19 cellular contexts compared by ENCODE assay signal in the genomic region with DNA sequence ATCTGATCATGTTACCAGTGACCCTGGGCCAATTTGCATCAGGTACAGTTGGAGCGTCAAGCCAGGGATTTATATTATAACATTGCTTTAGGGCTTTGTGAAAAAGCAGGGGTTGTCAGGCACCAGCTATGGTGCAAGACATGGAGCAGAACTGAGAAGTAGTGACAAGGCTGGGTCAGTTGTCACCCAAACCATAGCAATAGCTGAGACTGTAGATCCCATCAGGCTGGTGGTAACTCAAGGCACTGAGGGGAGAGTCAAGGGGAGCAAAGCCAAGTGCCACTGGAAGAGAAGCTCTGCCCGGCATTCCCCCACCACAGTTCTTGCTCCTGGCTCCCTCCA. TPM values are rescaled to one million over a fixed set of nuclear protein-coding genes. Genes with fewer than 3 reads are reported as not detected.
DNase-seq lines count a peak whose midpoint lies in the region; ATAC-seq, FAIRE-seq and TF ChIP-seq lines count a peak whose summit lies in the region.
"Had no signal": no experiment of that assay in that cellular context is flagged by ENCODE, and none has a peak within 500 bp of the region (broad histone marks: within the 10 kb centered on the region; RNA-seq: fewer than 3 reads in every experiment).

No MANE protein-coding gene starts in this region.

- no peak for ATAC-seq in HG03135 (IDR thresholded peaks at IDR 0.05; ENCODE audit: unreplicated experiment)
- ATAC-seq: Panc1 had no signal

- H3K4me1 Mint-ChIP-seq in brain, result peaks cover 28% of the 10 kb centered on the region
- H3K4me1 Mint-ChIP-seq: IgD-negative memory B cell had no signal

- 80% methylated on average over 2 of the region's 2 CpGs for WGBS in HUES64

- FAIRE-seq in urothelium cell line (lab: Jason Lieb, UNC), result peak; percentile 59

- no peaks in the 10 kb centered on the region for H3K27me3 Mint-ChIP-seq in brain

- DNase-seq in mesenteric fat pad (ENCODE audit: low spot score), result peak; percentile 71
- DNase-seq in urothelium cell line (ENCODE audit: low spot score), result no peak
- no peak for DNase-seq in activated CD4-positive, CD25-positive, alpha-beta regulatory T cell (lab: John Stamatoyannopoulos, UW)
- no peak for DNase-seq in DMS 273 (lab: John Stamatoyannopoulos, UW; ENCODE audit: unreplicated experiment)
- DNase-seq: DMS53, GM23248, Kasumi-1, MM.1S, NCI-H1417 treated with DMSO at 0.1 percent for 48 hours, NCI-H1930, NCI-H2171, NCI-H446, SW 1271 had no signal

- H3K9ac ChIP-seq in HUES64 (ENCODE audit: low read depth, low read length), result peak overlapping the region; percentile 50; the same call in 1 of the 2 replicates
- H3K9ac ChIP-seq: GM23248 had no signal

- H3K36me3 ChIP-seq in HUES64 (ENCODE audit: insufficient read depth, low read length), result no peaks in the 10 kb centered on the region

- no peaks in the 10 kb centered on the region for H3K27me3 ChIP-seq in HUES64 (ENCODE audit: insufficient read depth, low read length)

- no peak overlapping the region for H3K4me3 ChIP-seq in HUES64 (ENCODE audit: low read length)
- H3K4me3 ChIP-seq: GM23248 had no signal

- H3K4me1 ChIP-seq in HUES64 (ENCODE audit: insufficient read depth, low read length), result peaks cover 22% of the 10 kb centered on the region

- H3K9me3 Mint-ChIP-seq in brain, result no peaks in the 10 kb centered on the region
- H3K9me3 Mint-ChIP-seq: IgD-negative memory B cell had no signal

- H3K27ac Mint-ChIP-seq in brain, result peak overlapping the region in 4 of 5 experiments; percentile 72 to 92 (median 86)
- H3K27ac Mint-ChIP-seq: IgD-negative memory B cell had no signal

- H3K36me3 Mint-ChIP-seq in brain, result no peaks in the 10 kb centered on the region

- H3K9me3 ChIP-seq in HUES64 (ENCODE audit: insufficient read depth, low read depth, low read length), result no peaks in the 10 kb centered on the region

- peak overlapping the region in 1 of 5 experiments; percentile 49 for H3K4me3 Mint-ChIP-seq in brain
- H3K4me3 Mint-ChIP-seq: IgD-negative memory B cell had no signal

- peak overlapping the region; percentile 93; the same call in 1 of the 2 replicates for H3K27ac ChIP-seq in HUES64 (ENCODE audit: low read depth, low read length)
- H3K27ac ChIP-seq: GM23248 had no signal

- TF ChIP-seq CTCF in brain (conservative IDR thresholded peaks at IDR 0.05), result no peak

RNA-seq across cellular contexts. Expression of gene BCL2L14, which starts 16.9 kb away (rescaled TPM):
- 0.90 TPM for polyA plus RNA-seq in HUES64 (2013, experiment 1 of 2)
- polyA plus RNA-seq in HUES64 (2013, experiment 2 of 2), result 1.7 TPM
- polyA plus RNA-seq in brain (ENCODE audit: insufficient read depth, low read depth, low replicate concordance), result not detected
- total RNA-seq in mesenteric fat pad, result not detected
- total RNA-seq: GM23248, SK-MEL-5 had no signal
- polyA plus RNA-seq: GM23248, IgD-negative memory B cell had no signal
